ENCODE assay signal across 23 cellular contexts in genomic region chr15:80142646-80143045, GRCh38.
"Had no signal": no experiment of that assay in that cellular context is flagged by ENCODE, and none has a peak within 500 bp of the region (broad histone marks: within the 10 kb centered on the region; RNA-seq: fewer than 3 reads in every experiment).

No MANE protein-coding gene starts in this region.

- H3K36me3 ChIP-seq: Peyer's patch had no signal

- H3K27me3 Mint-ChIP-seq: activated naive CD8-positive, alpha-beta T cell treated with anti-CD3 and anti-CD28 coated beads for 36 hours; activated T-helper 17 cell treated with anti-CD3 and anti-CD28 coated beads, Interleukin-2, amount 50 U/mL, for 72 hours had no signal

- H3K27ac Mint-ChIP-seq: activated CD4-positive, alpha-beta memory T cell treated with anti-CD3 and anti-CD28 coated beads, Interleukin-2, amount 10 ng/mL, durations not matched to agents 7 days and 5 days; activated naive CD4-positive, alpha-beta T cell treated with anti-CD3 and anti-CD28 coated beads, Interleukin-2, amount 10 ng/mL, durations not matched to agents 7 days and 5 days; activated naive CD8-positive, alpha-beta T cell treated with anti-CD3 and anti-CD28 coated beads for 36 hours; activated T-helper 17 cell treated with anti-CD3 and anti-CD28 coated beads, Interleukin-2, amount 50 U/mL, for 72 hours; T-helper 1 cell treated with Interleukin-12 subunit alpha and Interleukin-12 subunit beta and Interleukin-4 antibody, amounts not matched to agents 30 μg/mL and 1 μg/mL, for 36 hours had no signal

- H3K4me3 ChIP-seq: Peyer's patch had no signal

- H3K4me3 Mint-ChIP-seq: activated CD4-positive, alpha-beta memory T cell treated with anti-CD3 and anti-CD28 coated beads, Interleukin-2, amount 10 ng/mL, durations not matched to agents 7 days and 5 days; activated naive CD4-positive, alpha-beta T cell treated with anti-CD3 and anti-CD28 coated beads, Interleukin-2, amount 10 ng/mL, durations not matched to agents 7 days and 5 days; activated naive CD8-positive, alpha-beta T cell treated with anti-CD3 and anti-CD28 coated beads for 36 hours; activated T-helper 17 cell treated with anti-CD3 and anti-CD28 coated beads, Interleukin-2, amount 50 U/mL, for 72 hours; T-helper 1 cell treated with Interleukin-12 subunit alpha and Interleukin-12 subunit beta and Interleukin-4 antibody, amounts not matched to agents 30 μg/mL and 1 μg/mL, for 36 hours had no signal

- DNase-seq: activated CD4-positive, alpha-beta memory T cell treated with anti-CD3 and anti-CD28 coated beads, Interleukin-2, amount 10 ng/mL, durations not matched to agents 7 days and 5 days; activated CD4-positive, alpha-beta T cell treated with anti-CD3 and anti-CD28 coated beads, Interleukin-2, amount 50 U/mL, for 1 hour; activated CD4-positive, CD25-positive, alpha-beta regulatory T cell; activated gamma-delta T cell treated with Interleukin-2 at 50 U/mL for 16 hours; activated naive CD4-positive, alpha-beta T cell treated with anti-CD3 and anti-CD28 coated beads, Interleukin-2, amount 10 ng/mL, durations not matched to agents 7 days and 5 days; activated naive CD8-positive, alpha-beta T cell treated with anti-CD3 and anti-CD28 coated beads for 36 hours; activated T-cell treated with anti-CD3 and anti-CD28 coated beads for 4 hours; activated T-cell treated with anti-CD3 and anti-CD28 coated beads, Interleukin-2, amount 50 U/mL, for 48 hours; central memory CD4-positive, alpha-beta T cell; Kasumi-1; KBM-7; NCI-H1048; NCI-H1694; NCI-H2029; NCI-H2107; NCI-H446; NCI-H524; Peyer's patch; SHP77; T-helper 9 cell had no signal

- H3K4me1 Mint-ChIP-seq: activated CD4-positive, alpha-beta memory T cell treated with anti-CD3 and anti-CD28 coated beads, Interleukin-2, amount 10 ng/mL, durations not matched to agents 7 days and 5 days; activated naive CD4-positive, alpha-beta T cell treated with anti-CD3 and anti-CD28 coated beads, Interleukin-2, amount 10 ng/mL, durations not matched to agents 7 days and 5 days; activated naive CD8-positive, alpha-beta T cell treated with anti-CD3 and anti-CD28 coated beads for 36 hours; activated T-helper 17 cell treated with anti-CD3 and anti-CD28 coated beads, Interleukin-2, amount 50 U/mL, for 72 hours had no signal

- H3K27me3 ChIP-seq: Peyer's patch had no signal

- H3K4me1 ChIP-seq: Peyer's patch had no signal

- ATAC-seq: activated T-helper 17 cell treated with anti-CD3 and anti-CD28 coated beads, Interleukin-2, amount 50 U/mL, for 72 hours had no signal

- H3K27ac ChIP-seq: RWPE1 had no signal

- H3K9me3 ChIP-seq: Peyer's patch had no signal

- H3K9me3 Mint-ChIP-seq: activated CD4-positive, alpha-beta memory T cell treated with anti-CD3 and anti-CD28 coated beads, Interleukin-2, amount 10 ng/mL, durations not matched to agents 7 days and 5 days; activated naive CD4-positive, alpha-beta T cell treated with anti-CD3 and anti-CD28 coated beads, Interleukin-2, amount 10 ng/mL, durations not matched to agents 7 days and 5 days; activated T-helper 17 cell treated with anti-CD3 and anti-CD28 coated beads, Interleukin-2, amount 50 U/mL, for 72 hours; T-helper 1 cell treated with Interleukin-12 subunit alpha and Interleukin-12 subunit beta and Interleukin-4 antibody, amounts not matched to agents 30 μg/mL and 1 μg/mL, for 36 hours had no signal
